ENCODE assay signal across 11 cellular contexts in genomic region chr6:135052939-135053338, GRCh38. TPM values are rescaled to one million over a fixed set of nuclear protein-coding genes. Genes with fewer than 3 reads are reported as not detected.
DNase-seq lines count a peak whose midpoint lies in the region; ATAC-seq and TF ChIP-seq lines count a peak whose summit lies in the region.
"Had no signal": no experiment of that assay in that cellular context is flagged by ENCODE, and none has a peak within 500 bp of the region (broad histone marks: within the 10 kb centered on the region; RNA-seq: fewer than 3 reads in every experiment).

No MANE protein-coding gene starts in this region.

- H3K9me3 Mint-ChIP-seq in activated naive CD8-positive, alpha-beta T cell treated with anti-CD3 and anti-CD28 coated beads, Interleukin-2, amount 50 U/mL, for 24 hours = no peaks in the 10 kb centered on the region
- no peaks in the 10 kb centered on the region for H3K9me3 Mint-ChIP-seq in natural killer cell treated with Interleukin-12 subunit alpha and Interleukin-12 subunit beta and Interleukin-15 and Interleukin-18, amount 100 ng/mL, for 72 hours

- H3K27ac ChIP-seq in Karpas-422 (ENCODE audit: low read length) (no peak overlapping the region), lower lobe of right lung (no peak overlapping the region)
- H3K27ac ChIP-seq: thoracic aorta had no signal

- H3K27me3 ChIP-seq in GM06990 (replicated peaks; ENCODE audit: control insufficient read depth, insufficient read depth, low read length) (no peaks in the 10 kb centered on the region), Karpas-422 (ENCODE audit: low read length) (no peaks in the 10 kb centered on the region), lower lobe of right lung (ENCODE audit: low read depth) (no peaks in the 10 kb centered on the region)

- no peak for ATAC-seq in activated naive CD8-positive, alpha-beta T cell treated with anti-CD3 and anti-CD28 coated beads, Interleukin-2, amount 50 U/mL, for 24 hours
- no peak for ATAC-seq in natural killer cell treated with Interleukin-12 subunit alpha and Interleukin-12 subunit beta and Interleukin-15 and Interleukin-18, amount 100 ng/mL, for 72 hours
- ATAC-seq in lower lobe of right lung (no peak), HG03135 (IDR thresholded peaks at IDR 0.05; ENCODE audit: unreplicated experiment) (no peak), HG03457 (IDR thresholded peaks at IDR 0.05; ENCODE audit: unreplicated experiment) (no peak)
- ATAC-seq: right cardiac atrium had no signal

- intact Hi-C loops in lower lobe of right lung (cut with DNase I) = no loop called here

- peaks cover 66% of the 10 kb centered on the region for H3K79me2 ChIP-seq in Karpas-422 (ENCODE audit: low read length)

- H3K36me3 Mint-ChIP-seq in activated naive CD8-positive, alpha-beta T cell treated with anti-CD3 and anti-CD28 coated beads, Interleukin-2, amount 50 U/mL, for 24 hours (ENCODE audit: low read depth) = peaks cover 40% of the 10 kb centered on the region
- H3K36me3 Mint-ChIP-seq in natural killer cell treated with Interleukin-12 subunit alpha and Interleukin-12 subunit beta and Interleukin-15 and Interleukin-18, amount 100 ng/mL, for 72 hours = peaks cover 29% of the 10 kb centered on the region

- H4K20me1 ChIP-seq in Karpas-422 (ENCODE audit: insufficient read depth, low read depth, low read length) = no peaks in the 10 kb centered on the region

- TF ChIP-seq CTCF in GM06990 (IDR thresholded peaks at IDR 0.05; ENCODE audit: insufficient read depth, low read length, poor library complexity, severe bottlenecking) (no peak), lower lobe of right lung (IDR thresholded peaks at IDR 0.05) (no peak)

- no peak overlapping the region for H2AFZ ChIP-seq in Karpas-422 (ENCODE audit: low read length)

- peak overlapping the region; percentile 96 for H3K4me2 ChIP-seq in Karpas-422 (ENCODE audit: low read depth, low read length, poor library complexity, severe bottlenecking)

- H3K36me3 ChIP-seq in GM06990 (ENCODE audit: control insufficient read depth, insufficient read depth, low read length) (peaks cover 3% of the 10 kb centered on the region), Karpas-422 (ENCODE audit: insufficient read depth, low read length) (peaks cover 21% of the 10 kb centered on the region), lower lobe of right lung (peaks cover 20% of the 10 kb centered on the region)

- H3K4me1 Mint-ChIP-seq in activated naive CD8-positive, alpha-beta T cell treated with anti-CD3 and anti-CD28 coated beads, Interleukin-2, amount 50 U/mL, for 24 hours = peaks cover 49% of the 10 kb centered on the region
- H3K4me1 Mint-ChIP-seq in natural killer cell treated with Interleukin-12 subunit alpha and Interleukin-12 subunit beta and Interleukin-15 and Interleukin-18, amount 100 ng/mL, for 72 hours (ENCODE audit: low read depth in 2 of 2) = peaks cover 42 to 47% of the 10 kb centered on the region in 2 donors

- H3K4me1 ChIP-seq in Karpas-422 (ENCODE audit: low read length) = peaks cover 26% of the 10 kb centered on the region
- peaks cover 23% of the 10 kb centered on the region for H3K4me1 ChIP-seq in lower lobe of right lung

- H3K9me3 ChIP-seq in Karpas-422 (ENCODE audit: low read length) (no peaks in the 10 kb centered on the region), lower lobe of right lung (no peaks in the 10 kb centered on the region)
- H3K9me3 ChIP-seq: thoracic aorta had no signal

- H3K27ac Mint-ChIP-seq in activated naive CD8-positive, alpha-beta T cell treated with anti-CD3 and anti-CD28 coated beads, Interleukin-2, amount 50 U/mL, for 24 hours = peak overlapping the region; percentile 95
- H3K27ac Mint-ChIP-seq in natural killer cell treated with Interleukin-12 subunit alpha and Interleukin-12 subunit beta and Interleukin-15 and Interleukin-18, amount 100 ng/mL, for 72 hours = peak overlapping the region; percentile 97 to 99

- peak overlapping the region; percentile 93 for H3K4me3 ChIP-seq in GM06990 (replicated peaks; ENCODE audit: low read depth, low read length)
- peak overlapping the region; percentile 88 for H3K4me3 ChIP-seq in Karpas-422 (ENCODE audit: low read length)
- H3K4me3 ChIP-seq in lower lobe of right lung = no peak overlapping the region

- no peaks in the 10 kb centered on the region for H3K27me3 Mint-ChIP-seq in activated naive CD8-positive, alpha-beta T cell treated with anti-CD3 and anti-CD28 coated beads, Interleukin-2, amount 50 U/mL, for 24 hours
- H3K27me3 Mint-ChIP-seq in natural killer cell treated with Interleukin-12 subunit alpha and Interleukin-12 subunit beta and Interleukin-15 and Interleukin-18, amount 100 ng/mL, for 72 hours = peaks cover 0 to 1% of the 10 kb centered on the region in 2 donors

- peak overlapping the region; percentile 95 for H3K4me3 Mint-ChIP-seq in activated naive CD8-positive, alpha-beta T cell treated with anti-CD3 and anti-CD28 coated beads, Interleukin-2, amount 50 U/mL, for 24 hours
- peak overlapping the region; percentile 99 for H3K4me3 Mint-ChIP-seq in natural killer cell treated with Interleukin-12 subunit alpha and Interleukin-12 subunit beta and Interleukin-15 and Interleukin-18, amount 100 ng/mL, for 72 hours

- peak overlapping the region; percentile 89 for H3K9ac ChIP-seq in Karpas-422 (ENCODE audit: low read length)

- DNase-seq in GM06990 (ENCODE audit: extremely low read depth, insufficient read length) (no peak), Karpas-422 (no peak), lower lobe of right lung (no peak), OCI-M2 (lab: John Stamatoyannopoulos, UW; ENCODE audit: unreplicated experiment) (no peak)
- no peak for DNase-seq in activated naive CD8-positive, alpha-beta T cell treated with anti-CD3 and anti-CD28 coated beads, Interleukin-2, amount 50 U/mL, for 24 hours
- DNase-seq in natural killer cell treated with Interleukin-12 subunit alpha and Interleukin-12 subunit beta and Interleukin-15 and Interleukin-18, amount 100 ng/mL, for 72 hours (ENCODE audit: low spot score) = no peak
- DNase-seq: NCI-H1694 treated with DMSO at 0.1 percent for 48 hours, right cardiac atrium had no signal

- no peaks in the 10 kb centered on the region for H3K9me2 ChIP-seq in Karpas-422 (replicated peaks; ENCODE audit: insufficient read depth, low read length)

RNA-seq across cellular contexts. Expression of gene HBS1L, which starts 1.7 kb away (rescaled TPM):
- total RNA-seq in Karpas-422 (2014; rRNA removed; shearing (Covaris generic); ENCODE audit: low replicate concordance) = 63.6 and 69.6 TPM in 2 replicates
- total RNA-seq in natural killer cell treated with Interleukin-12 subunit alpha and Interleukin-12 subunit beta and Interleukin-15 and Interleukin-18, amount 100 ng/mL, for 72 hours = 100 to 1,000 TPM; 137 to 215 TPM
- 51.3 TPM for total RNA-seq in lower lobe of right lung
